In genomic region chr2:62427146-62427545, GRCh38 we compare ENCODE assay signal across 24 cellular contexts.
"Had no signal": no experiment of that assay in that cellular context is flagged by ENCODE, and none has a peak within 500 bp of the region (broad histone marks: within the 10 kb centered on the region; RNA-seq: fewer than 3 reads in every experiment).

No MANE protein-coding gene starts in this region.

- H3K36me3 ChIP-seq: MG63, SJCRH30 had no signal

- DNase-seq: KBM-7; MG63; NCI-H1092; NCI-H1105 treated with DMSO at 0.1 percent for 48 hours; NCI-H1417 treated with DMSO at 0.1 percent for 48 hours; NCI-H146; NCI-H1694 treated with DMSO at 0.1 percent for 48 hours; NCI-H1930; NCI-H2081; NCI-H2171; NCI-H226; NCI-H446; NCI-H510A; NCI-H524 treated with DMSO at 0.1 percent for 48 hours; NCI-H69; NCI-H774; NK-92 treated with Interleukin-12 subunit alpha and Interleukin-12 subunit beta, amount 100 ng/mL, for 24 hours; PC-3; SHP77 treated with DMSO at 0.1 percent for 48 hours; SJCRH30 had no signal

- H3K27ac ChIP-seq: HL-60, RWPE1, SJCRH30 had no signal

- ATAC-seq: Panc1, PC-3, SK-N-SH treated with all-trans-retinoic acid at 6 μM for 48 hours had no signal

- H3K27me3 ChIP-seq: MG63, SJCRH30 had no signal

- H3K9me3 ChIP-seq: MG63, SJCRH30 had no signal

- H3K4me3 ChIP-seq: MG63, SJCRH30 had no signal

- H3K4me1 ChIP-seq: SJCRH30 had no signal
